Comparison of ENCODE assay signal across 8 cellular contexts in the genomic region with DNA sequence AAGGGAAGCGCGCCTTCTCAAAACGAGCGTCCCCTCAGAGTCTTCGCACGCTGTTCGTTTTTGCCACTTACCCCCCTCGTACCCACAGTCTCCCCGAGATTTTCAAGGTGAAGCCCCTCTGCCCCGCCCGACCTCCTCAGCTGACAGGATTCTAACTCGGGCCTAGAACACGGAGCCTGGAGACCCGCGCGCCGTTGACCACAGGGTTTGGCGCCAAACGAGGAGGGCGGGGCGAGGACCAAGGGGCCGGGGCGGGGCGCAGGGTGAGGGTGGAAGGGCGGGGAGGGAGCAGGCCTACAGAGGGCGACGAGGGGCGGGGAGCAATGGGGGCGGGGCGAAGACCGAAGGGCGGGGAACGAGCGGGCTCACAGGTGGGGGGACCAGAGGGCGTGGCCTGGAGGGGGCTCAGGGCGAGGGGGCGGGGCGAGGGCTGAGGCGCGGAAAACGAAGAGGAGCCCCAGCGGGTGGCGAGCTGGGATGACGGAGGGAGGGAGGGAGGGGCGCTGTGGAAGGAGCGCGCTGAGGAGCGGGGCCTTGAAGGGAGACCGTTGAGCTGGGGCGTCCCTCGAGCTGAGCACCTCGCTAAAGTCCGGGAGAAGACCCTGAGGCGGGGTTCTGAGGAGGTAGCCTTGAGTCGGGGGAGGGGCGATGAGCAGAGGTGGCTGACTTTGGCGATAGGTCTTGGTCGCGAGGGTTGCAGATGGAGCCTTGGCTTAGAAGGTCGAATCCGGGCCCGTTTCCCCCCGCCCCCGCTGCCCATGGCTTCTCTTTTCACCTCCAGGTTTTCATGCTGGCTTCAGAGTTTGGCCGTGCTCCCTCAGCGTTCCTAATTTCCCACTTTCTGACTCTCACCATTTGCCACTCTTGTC. TPM values are rescaled to one million over a fixed set of nuclear protein-coding genes. Genes with fewer than 3 reads are reported as not detected.
DNase-seq lines count a peak whose midpoint lies in the region; ATAC-seq and TF ChIP-seq lines count a peak whose summit lies in the region.

A gene with protein sequence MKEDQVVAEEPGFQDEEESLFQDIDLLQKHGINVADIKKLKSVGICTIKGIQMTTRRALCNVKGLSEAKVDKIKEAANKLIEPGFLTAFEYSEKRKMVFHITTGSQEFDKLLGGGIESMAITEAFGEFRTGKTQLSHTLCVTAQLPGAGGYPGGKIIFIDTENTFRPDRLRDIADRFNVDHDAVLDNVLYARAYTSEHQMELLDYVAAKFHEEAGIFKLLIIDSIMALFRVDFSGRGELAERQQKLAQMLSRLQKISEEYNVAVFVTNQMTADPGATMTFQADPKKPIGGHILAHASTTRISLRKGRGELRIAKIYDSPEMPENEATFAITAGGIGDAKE (minus strand): TSS at position 212 of the 869 bp plus-strand sequence. CDS start 1,927 bp downstream, outside the sequence.

- H3K4me1 ChIP-seq in MM.1S (ENCODE audit: low read length) (peaks cover 13% of the 10 kb centered on the region), neutrophil (ENCODE audit: control insufficient read depth in 1 of 2, insufficient read depth in 1 of 2, low read depth in 1 of 2, low read length in 1 of 2) (peaks cover 17 to 19% of the 10 kb centered on the region in 2 experiments), subcutaneous abdominal adipose tissue (ENCODE audit: control insufficient read depth in 5 of 5, insufficient read depth in 5 of 5, low read length in 5 of 5) (peaks cover 0 to 17% (median 15%) of the 10 kb centered on the region in 5 donors)

- H2AFZ ChIP-seq in MM.1S (ENCODE audit: low read length), result peak within 1 kb of the TSS; percentile 98

- TF ChIP-seq CTCF in BJ (IDR thresholded peaks at IDR 0.05; ENCODE audit: insufficient read depth, low read depth, low read length) (0 out of 2 replicates have a peak, but pooled peaks have one; percentile 13), GM20000 (IDR thresholded peaks at IDR 0.05; ENCODE audit: extremely low read depth, missing control alignments) (no peak), MM.1S (IDR thresholded peaks at IDR 0.05; ENCODE audit: low read length) (no peak), neutrophil (IDR thresholded peaks at IDR 0.05) (no peak)

- H3K4me1 Mint-ChIP-seq in activated naive CD4-positive, alpha-beta T cell treated with anti-CD3 and anti-CD28 coated beads, Interleukin-2, amount 10 ng/mL, durations not matched to agents 7 days and 5 days, result peaks cover 22% of the 10 kb centered on the region

- H3K9me3 Mint-ChIP-seq in activated naive CD4-positive, alpha-beta T cell treated with anti-CD3 and anti-CD28 coated beads, Interleukin-2, amount 10 ng/mL, durations not matched to agents 7 days and 5 days, result no peaks in the 10 kb centered on the region

- POLR2A ChIA-PET in BJ (lab: Charles Lee), result interaction anchor here (0.7 kb wide), 1 partner anchor 85 kb away, joined by 3 read pairs; no protein-coding TSS in a partner anchor

- H3K4me2 ChIP-seq in MM.1S (ENCODE audit: low read depth, low read length), result peak within 1 kb of the TSS; percentile 99

- CTCF ChIA-PET in BJ (lab: Yijun Ruan, JAX), result interaction anchor here (0.5 to 4.1 kb wide), 4 partner anchors 10 to 520 kb away, joined by 3 to 41 read pairs (median 4); no protein-coding TSS in a partner anchor
- CTCF ChIA-PET in activated naive CD4-positive, alpha-beta T cell treated with anti-CD3 and anti-CD28 coated beads, Interleukin-2, amount 10 ng/mL, durations not matched to agents 7 days and 5 days (lab: Charles Lee), result interaction anchor here (0.6 to 2.8 kb wide), 5 partner anchors 29 to 108 kb away, joined by 3 to 19 read pairs (median 3); no protein-coding TSS in a partner anchor

- no peaks in the 10 kb centered on the region for H3K36me3 ChIP-seq in BJ (ENCODE audit: control insufficient read depth, insufficient read depth, low read length)
- no peaks in the 10 kb centered on the region for H3K36me3 ChIP-seq in MM.1S (replicated peaks; ENCODE audit: insufficient read depth, low read length)
- no peaks in the 10 kb centered on the region for H3K36me3 ChIP-seq in neutrophil
- H3K36me3 ChIP-seq in subcutaneous abdominal adipose tissue (ENCODE audit: control insufficient read depth in 5 of 5, insufficient read depth in 5 of 5, low read length in 5 of 5), result no peaks in the 10 kb centered on the region

- ATAC-seq in SK-N-SH treated with all-trans-retinoic acid at 6 μM for 48 hours, result peak; percentile 84

- H4K20me1 ChIP-seq in MM.1S (ENCODE audit: insufficient read depth, low read length), result no peaks in the 10 kb centered on the region

- H3K27me3 Mint-ChIP-seq in activated naive CD4-positive, alpha-beta T cell treated with anti-CD3 and anti-CD28 coated beads, Interleukin-2, amount 10 ng/mL, durations not matched to agents 7 days and 5 days, result peaks cover 5% of the 10 kb centered on the region

- H3K79me2 ChIP-seq in MM.1S (ENCODE audit: low read length), result 0 out of 2 replicates have a peak, but pooled peaks cover 3% of the 10 kb centered on the region

- DNase-seq in BJ (ENCODE audit: low read depth) (no peak), GM20000 (ENCODE audit: low spot score) (peak; percentile 98), MM.1S (peak; percentile 96), germinal center (ENCODE audit: low spot score) (peak; percentile 100)
- peak; percentile 99 for DNase-seq in activated naive CD4-positive, alpha-beta T cell treated with anti-CD3 and anti-CD28 coated beads, Interleukin-2, amount 10 ng/mL, durations not matched to agents 7 days and 5 days

- H3K9me3 ChIP-seq in MM.1S (replicated peaks; ENCODE audit: insufficient read depth, low read length), result no peaks in the 10 kb centered on the region
- no peaks in the 10 kb centered on the region for H3K9me3 ChIP-seq in neutrophil
- H3K9me3 ChIP-seq in subcutaneous abdominal adipose tissue (ENCODE audit: control insufficient read depth in 5 of 5, low read length in 5 of 5), result no peaks in the 10 kb centered on the region

- H3K9me2 ChIP-seq in MM.1S (replicated peaks; ENCODE audit: insufficient read depth, low read length), result no peaks in the 10 kb centered on the region

- H3K27ac Mint-ChIP-seq in activated naive CD4-positive, alpha-beta T cell treated with anti-CD3 and anti-CD28 coated beads, Interleukin-2, amount 10 ng/mL, durations not matched to agents 7 days and 5 days, result peak within 1 kb of the TSS; percentile 95

- peaks cover 1% of the 10 kb centered on the region for H3K36me3 Mint-ChIP-seq in activated naive CD4-positive, alpha-beta T cell treated with anti-CD3 and anti-CD28 coated beads, Interleukin-2, amount 10 ng/mL, durations not matched to agents 7 days and 5 days

- H3K4me3 Mint-ChIP-seq in activated naive CD4-positive, alpha-beta T cell treated with anti-CD3 and anti-CD28 coated beads, Interleukin-2, amount 10 ng/mL, durations not matched to agents 7 days and 5 days, result peak within 1 kb of the TSS; percentile 81

- H3K27me3 ChIP-seq in BJ (ENCODE audit: control insufficient read depth, insufficient read depth, low read length) (no peaks in the 10 kb centered on the region), MM.1S (replicated peaks; ENCODE audit: insufficient read depth, low read length) (no peaks in the 10 kb centered on the region), neutrophil (peaks cover 13% of the 10 kb centered on the region), subcutaneous abdominal adipose tissue (ENCODE audit: control insufficient read depth in 5 of 5, insufficient read depth in 4 of 5, low read length in 5 of 5) (peaks cover 0 to 6% (median 0%) of the 10 kb centered on the region in 5 donors)

- H3K9ac ChIP-seq in MM.1S (ENCODE audit: low read length), result peak within 1 kb of the TSS; percentile 92
- H3K9ac ChIP-seq in subcutaneous abdominal adipose tissue (ENCODE audit: low read length in 5 of 5), result peak within 1 kb of the TSS; percentile 48 to 87 (median 74)

- H3K27ac ChIP-seq in MM.1S (ENCODE audit: low read length) (peak within 1 kb of the TSS; percentile 81), neutrophil (peak within 1 kb of the TSS; percentile 0), subcutaneous abdominal adipose tissue (ENCODE audit: low read depth, low read length) (peak within 1 kb of the TSS; percentile 16)

- H3K4me3 ChIP-seq in BJ (ENCODE audit: low read depth, low read length), result peak within 1 kb of the TSS; percentile 52
- H3K4me3 ChIP-seq in MM.1S (ENCODE audit: low read length), result peak within 1 kb of the TSS; percentile 80
- H3K4me3 ChIP-seq in neutrophil (ENCODE audit: low read depth in 1 of 2, low read length in 1 of 2), result peak within 1 kb of the TSS; percentile 62 to 74
- H3K4me3 ChIP-seq in subcutaneous abdominal adipose tissue (ENCODE audit: low read depth in 1 of 5, low read length in 5 of 5), result peak within 1 kb of the TSS; percentile 78 to 91 (median 81)

- peaks cover 14% of the 10 kb centered on the region for H3F3A ChIP-seq in MM.1S (ENCODE audit: insufficient read depth, low read length)

TF ChIP-seq in SK-N-SH treated with all-trans-retinoic acid at 6 μM for 48 hours, 23 proteins besides CTCF, POLR2A, EP300 and RAD21 (continues in another document):
- TF ChIP-seq, protein P1, sequence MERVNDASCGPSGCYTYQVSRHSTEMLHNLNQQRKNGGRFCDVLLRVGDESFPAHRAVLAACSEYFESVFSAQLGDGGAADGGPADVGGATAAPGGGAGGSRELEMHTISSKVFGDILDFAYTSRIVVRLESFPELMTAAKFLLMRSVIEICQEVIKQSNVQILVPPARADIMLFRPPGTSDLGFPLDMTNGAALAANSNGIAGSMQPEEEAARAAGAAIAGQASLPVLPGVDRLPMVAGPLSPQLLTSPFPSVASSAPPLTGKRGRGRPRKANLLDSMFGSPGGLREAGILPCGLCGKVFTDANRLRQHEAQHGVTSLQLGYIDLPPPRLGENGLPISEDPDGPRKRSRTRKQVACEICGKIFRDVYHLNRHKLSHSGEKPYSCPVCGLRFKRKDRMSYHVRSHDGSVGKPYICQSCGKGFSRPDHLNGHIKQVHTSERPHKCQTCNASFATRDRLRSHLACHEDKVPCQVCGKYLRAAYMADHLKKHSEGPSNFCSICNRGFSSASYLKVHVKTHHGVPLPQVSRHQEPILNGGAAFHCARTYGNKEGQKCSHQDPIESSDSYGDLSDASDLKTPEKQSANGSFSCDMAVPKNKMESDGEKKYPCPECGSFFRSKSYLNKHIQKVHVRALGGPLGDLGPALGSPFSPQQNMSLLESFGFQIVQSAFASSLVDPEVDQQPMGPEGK (CRISPR knock-in tag; IDR thresholded peaks at IDR 0.05; ENCODE audit: borderline replicate concordance), result no peak
- TF ChIP-seq, protein P2, sequence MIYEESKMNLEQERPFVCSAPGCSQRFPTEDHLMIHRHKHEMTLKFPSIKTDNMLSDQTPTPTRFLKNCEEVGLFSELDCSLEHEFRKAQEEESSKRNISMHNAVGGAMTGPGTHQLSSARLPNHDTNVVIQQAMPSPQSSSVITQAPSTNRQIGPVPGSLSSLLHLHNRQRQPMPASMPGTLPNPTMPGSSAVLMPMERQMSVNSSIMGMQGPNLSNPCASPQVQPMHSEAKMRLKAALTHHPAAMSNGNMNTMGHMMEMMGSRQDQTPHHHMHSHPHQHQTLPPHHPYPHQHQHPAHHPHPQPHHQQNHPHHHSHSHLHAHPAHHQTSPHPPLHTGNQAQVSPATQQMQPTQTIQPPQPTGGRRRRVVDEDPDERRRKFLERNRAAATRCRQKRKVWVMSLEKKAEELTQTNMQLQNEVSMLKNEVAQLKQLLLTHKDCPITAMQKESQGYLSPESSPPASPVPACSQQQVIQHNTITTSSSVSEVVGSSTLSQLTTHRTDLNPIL (CRISPR knock-in tag; IDR thresholded peaks at IDR 0.05; ENCODE audit: low read depth), result no peak
- no peak for TF ChIP-seq ZNF70 (CRISPR knock-in tag; IDR thresholded peaks at IDR 0.05)

RNA-seq across cellular contexts. Expression of the gene that starts here (rescaled TPM):
- 0.37 and 0.97 TPM in 2 replicates for polyA plus RNA-seq in BJ (2011; rRNA removed)
- 1.1 and 1.3 TPM in 2 replicates for polyA minus RNA-seq in BJ (2011; rRNA and poly(A)+ RNA removed)

Comparison
In these comparisons a context has a peak if more than half of its experiments do, and no peak if none do; other contexts are left out.
1. H3K27ac ChIP-seq: peak in every context shown above with its lines; median percentile 81 in MM.1S; 16 in subcutaneous abdominal adipose tissue; 0 in neutrophil.